Comparison of ENCODE assay signal across 8 cellular contexts in genomic region chr10:12348870-12349627, GRCh38. TPM values are rescaled to one million over a fixed set of nuclear protein-coding genes. Genes with fewer than 3 reads are reported as not detected.
DNase-seq lines count a peak whose midpoint lies in the region; ATAC-seq lines count a peak whose summit lies in the region.

Gene CAMK1D (plus strand): TSS chr10:12349547.

- peak within 1 kb of the TSS; percentile 43; the same call in 1 of the 2 replicates for H3K27ac ChIP-seq in ACC112 (ENCODE audit: low read depth, low read length)
- H3K27ac ChIP-seq in mesodermal cell (ENCODE audit: low read depth, low read length, severe bottlenecking) = no peak within 1 kb of the TSS

- DNase-seq in NCI-H748 (lab: John Stamatoyannopoulos, UW; ENCODE audit: unreplicated experiment) = peak; percentile 76
- DNase-seq in activated CD8-positive, alpha-beta memory T cell treated with anti-CD3 and anti-CD28 coated beads for 48 hours (ENCODE audit: low read depth in 2 of 3, low spot score in 2 of 3) = peak; percentile 51 to 74 (median 59)
- peak; percentile 78 to 89 for DNase-seq in stimulated activated CD8-positive, alpha-beta memory T cell treated with anti-CD3 and anti-CD28 coated beads, Interleukin-2, amount 100 ng/mL, for 1 hour (ENCODE audit: low read depth in 2 of 2)

- H3K9me3 ChIP-seq in endocrine pancreas (ENCODE audit: control insufficient read depth, low read length) (no peaks in the 10 kb centered on the region), mesodermal cell (ENCODE audit: control insufficient read depth, low read length) (no peaks in the 10 kb centered on the region)

- 0 to 1% methylated on average over 28 to 40 of the region's 95 CpGs for WGBS in mesodermal cell (ENCODE audit: insufficient coverage in 2 of 2), 2 experiments

- H3K36me3 ChIP-seq in ACC112 (ENCODE audit: insufficient read depth, low read length) (no peaks in the 10 kb centered on the region), endocrine pancreas (ENCODE audit: control insufficient read depth, insufficient read depth, low read length) (no peaks in the 10 kb centered on the region), mesodermal cell (ENCODE audit: control insufficient read depth, insufficient read depth, low read length) (no peaks in the 10 kb centered on the region)

- no peaks in the 10 kb centered on the region for H3K79me2 ChIP-seq in ACC112 (ENCODE audit: control insufficient read depth, insufficient read depth, low read length, unreplicated experiment)

- H3K27me3 ChIP-seq in ACC112 (ENCODE audit: insufficient read depth, low read length) (no peaks in the 10 kb centered on the region), endocrine pancreas (ENCODE audit: control insufficient read depth, insufficient read depth, low read length) (no peaks in the 10 kb centered on the region)

- no peaks in the 10 kb centered on the region for H3K4me1 ChIP-seq in ACC112 (ENCODE audit: control insufficient read depth, insufficient read depth, low read length, unreplicated experiment)
- no peaks in the 10 kb centered on the region for H3K4me1 ChIP-seq in endocrine pancreas (ENCODE audit: control insufficient read depth, insufficient read depth, low read length)
- no peaks in the 10 kb centered on the region for H3K4me1 ChIP-seq in mesodermal cell (ENCODE audit: control insufficient read depth, insufficient read depth, low read length, poor library complexity, severe bottlenecking)

- H3K4me3 ChIP-seq in ACC112 (ENCODE audit: low read depth, low read length) (peak within 1 kb of the TSS; percentile 96), endocrine pancreas (ENCODE audit: control insufficient read depth, insufficient read depth, low read length) (peak within 1 kb of the TSS; percentile 55), mesodermal cell (ENCODE audit: extremely low read depth, insufficient read depth, low read length, poor library complexity, severe bottlenecking) (peak within 1 kb of the TSS; percentile 58)

- ATAC-seq in GM18517 (IDR thresholded peaks at IDR 0.05; ENCODE audit: unreplicated experiment) = peak; percentile 41
- peak; percentile 44 for ATAC-seq in HG03039 (IDR thresholded peaks at IDR 0.05; ENCODE audit: unreplicated experiment)

- peak within 1 kb of the TSS; percentile 34 for H3K9ac ChIP-seq in endocrine pancreas (ENCODE audit: control insufficient read depth, insufficient read depth, low read length)

- peak within 1 kb of the TSS; percentile 95 for H2AFZ ChIP-seq in ACC112 (ENCODE audit: low read length, unreplicated experiment)

RNA-seq across cellular contexts. Expression of gene CAMK1D, which starts in this region (rescaled TPM):
- polyA plus RNA-seq in mesodermal cell (2013, experiment 1 of 2) = 3.6 TPM
- 3.6 TPM for polyA plus RNA-seq in mesodermal cell (2013, experiment 2 of 2)
